ENCODE assay signal across 13 cellular contexts in the genomic region with DNA sequence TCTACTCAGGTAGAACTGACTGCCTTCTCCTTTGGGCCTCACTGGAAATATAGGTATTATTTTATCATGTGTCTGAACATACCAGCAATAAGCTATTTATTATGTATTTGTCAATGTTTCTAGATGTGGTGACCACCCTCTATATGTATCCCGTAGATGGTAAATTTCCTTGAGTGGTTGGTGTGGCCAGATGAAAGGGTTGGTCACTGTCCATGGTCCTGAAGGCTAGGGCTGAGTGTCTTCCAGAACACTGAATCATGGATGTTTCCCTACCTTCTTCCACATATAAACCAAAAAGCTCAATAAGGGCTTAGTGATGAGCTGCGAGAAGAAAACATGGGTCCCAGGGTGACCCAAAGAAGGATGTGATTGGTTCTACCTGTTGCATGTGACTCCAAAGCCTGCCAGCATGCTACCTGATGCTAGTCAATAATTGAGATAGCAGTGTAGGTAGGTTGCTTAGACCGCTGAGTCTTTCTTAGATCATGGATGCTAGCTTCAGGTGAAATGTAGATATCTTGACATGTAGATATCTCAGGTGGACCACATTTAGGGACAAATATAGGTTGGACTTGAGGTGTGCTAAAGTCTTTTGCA.
DNase-seq lines count a peak whose midpoint lies in the region; FAIRE-seq and TF ChIP-seq lines count a peak whose summit lies in the region.
"Had no signal": no experiment of that assay in that cellular context is flagged by ENCODE, and none has a peak within 500 bp of the region (broad histone marks: within the 10 kb centered on the region; RNA-seq: fewer than 3 reads in every experiment).

No MANE protein-coding gene starts in this region.

- intact Hi-C loops in activated T-helper 2 cell treated with anti-CD3 and anti-CD28 coated beads, Interferon-gamma antibody, Interleukin-2, Interleukin-4, amounts not matched to agents 10 μg/mL and 5 μg/mL and 100 μg/mL, durations not matched to agents 14 hours and 24 hours and 36 hours (cut with micrococcal nuclease) = no loop called here
- intact Hi-C loops in sigmoid colon (cut with DNase I) = no loop called here

- no peaks in the 10 kb centered on the region for H3K36me3 ChIP-seq in sigmoid colon

- 59 to 65% methylated on average over 3 of the region's 3 CpGs for WGBS in sigmoid colon, 2 donors

- peaks cover 0 to 3% (median 0%) of the 10 kb centered on the region in 4 donors for H3K9me3 ChIP-seq in sigmoid colon

- H3K36me3 Mint-ChIP-seq in activated T-helper 2 cell treated with anti-CD3 and anti-CD28 coated beads, Interferon-gamma antibody, Interleukin-2, Interleukin-4, amounts not matched to agents 10 μg/mL and 5 μg/mL and 100 μg/mL, durations not matched to agents 14 hours and 24 hours and 36 hours (ENCODE audit: low read depth) = no peaks in the 10 kb centered on the region
- H3K36me3 Mint-ChIP-seq: activated naive CD8-positive, alpha-beta T cell; CD4-positive, CD25-positive, alpha-beta regulatory T cell; T-cell had no signal

- DNase-seq in stimulated activated CD4-positive, alpha-beta T cell treated with anti-CD3 and anti-CD28 coated beads, Interleukin-15, amount 100 ng/mL, for 24 hours = peak; percentile 15
- no peak for DNase-seq in stimulated activated CD4-positive, alpha-beta T cell treated with anti-CD3 and anti-CD28 coated beads, Interleukin-1b, Interleukin-23, amount 100 ng/mL, for 48 hours
- peak; percentile 12 for DNase-seq in RCC 7860 (ENCODE audit: low spot score)
- DNase-seq in fibroblast of villous mesenchyme (ENCODE audit: low read depth) = peak; percentile 31
- no peak for DNase-seq in activated CD4-positive, CD25-positive, alpha-beta regulatory T cell (lab: John Stamatoyannopoulos, UW)
- no peak for DNase-seq in activated T-helper 2 cell treated with anti-CD3 and anti-CD28 coated beads, Interferon-gamma antibody, Interleukin-2, Interleukin-4, amounts not matched to agents 10 μg/mL and 5 μg/mL and 100 μg/mL, durations not matched to agents 14 hours and 24 hours and 36 hours (ENCODE audit: low spot score)
- no peak for DNase-seq in NCI-H345 (lab: John Stamatoyannopoulos, UW)
- DNase-seq in sigmoid colon = no peak
- DNase-seq: CD4-positive, CD25-positive, alpha-beta regulatory T cell; glutamatergic neuron; NCI-H187 treated with DMSO at 0.1 percent for 48 hours; T-cell had no signal

- TF ChIP-seq EP300 in sigmoid colon (IDR thresholded peaks at IDR 0.05) = no peak

- H3K27ac Mint-ChIP-seq in activated T-helper 2 cell treated with anti-CD3 and anti-CD28 coated beads, Interferon-gamma antibody, Interleukin-2, Interleukin-4, amounts not matched to agents 10 μg/mL and 5 μg/mL and 100 μg/mL, durations not matched to agents 14 hours and 24 hours and 36 hours = no peak overlapping the region
- H3K27ac Mint-ChIP-seq: activated naive CD8-positive, alpha-beta T cell; CD4-positive, CD25-positive, alpha-beta regulatory T cell; T-cell had no signal

- H3K27me3 ChIP-seq in sigmoid colon = no peaks in the 10 kb centered on the region

- no peaks in the 10 kb centered on the region for H3K9me3 Mint-ChIP-seq in activated T-helper 2 cell treated with anti-CD3 and anti-CD28 coated beads, Interferon-gamma antibody, Interleukin-2, Interleukin-4, amounts not matched to agents 10 μg/mL and 5 μg/mL and 100 μg/mL, durations not matched to agents 14 hours and 24 hours and 36 hours
- H3K9me3 Mint-ChIP-seq: T-cell had no signal

- no peak overlapping the region for H3K4me3 Mint-ChIP-seq in activated T-helper 2 cell treated with anti-CD3 and anti-CD28 coated beads, Interferon-gamma antibody, Interleukin-2, Interleukin-4, amounts not matched to agents 10 μg/mL and 5 μg/mL and 100 μg/mL, durations not matched to agents 14 hours and 24 hours and 36 hours (ENCODE audit: low read depth)
- H3K4me3 Mint-ChIP-seq: activated naive CD8-positive, alpha-beta T cell; CD4-positive, CD25-positive, alpha-beta regulatory T cell; T-cell had no signal

- H3K4me1 Mint-ChIP-seq in activated T-helper 2 cell treated with anti-CD3 and anti-CD28 coated beads, Interferon-gamma antibody, Interleukin-2, Interleukin-4, amounts not matched to agents 10 μg/mL and 5 μg/mL and 100 μg/mL, durations not matched to agents 14 hours and 24 hours and 36 hours (ENCODE audit: low read depth) = no peaks in the 10 kb centered on the region
- H3K4me1 Mint-ChIP-seq: CD4-positive, CD25-positive, alpha-beta regulatory T cell; T-cell had no signal

- TF ChIP-seq CTCF in fibroblast of villous mesenchyme (IDR thresholded peaks at IDR 0.05; ENCODE audit: insufficient read depth, low read depth, low read length) = no peak
- no peak for TF ChIP-seq CTCF in sigmoid colon (IDR thresholded peaks at IDR 0.05)

- H3K27me3 Mint-ChIP-seq in activated T-helper 2 cell treated with anti-CD3 and anti-CD28 coated beads, Interferon-gamma antibody, Interleukin-2, Interleukin-4, amounts not matched to agents 10 μg/mL and 5 μg/mL and 100 μg/mL, durations not matched to agents 14 hours and 24 hours and 36 hours (ENCODE audit: low read depth) = no peaks in the 10 kb centered on the region

- TF ChIP-seq POLR2A in sigmoid colon (IDR thresholded peaks at IDR 0.05) = no peak

- FAIRE-seq in RCC 7860 (lab: Jason Lieb, UNC) = no peak

- H3K27ac ChIP-seq in sigmoid colon = no peak overlapping the region

- H3K4me3 ChIP-seq in fibroblast of villous mesenchyme (ENCODE audit: low read depth, low read length) (no peak overlapping the region), sigmoid colon (no peak overlapping the region)

- no peaks in the 10 kb centered on the region for H3K4me1 ChIP-seq in sigmoid colon

Comparison
In these comparisons a context has a peak if more than half of its experiments do, and no peak if none do; other contexts are left out.
1. DNase-seq: peak in stimulated activated CD4-positive, alpha-beta T cell treated with anti-CD3 and anti-CD28 coated beads, Interleukin-15, amount 100 ng/mL, for 24 hours (single experiment), RCC 7860 (single experiment) and fibroblast of villous mesenchyme (single experiment); none in stimulated activated CD4-positive, alpha-beta T cell treated with anti-CD3 and anti-CD28 coated beads, Interleukin-1b, Interleukin-23, amount 100 ng/mL, for 48 hours (single experiment), activated CD4-positive, CD25-positive, alpha-beta regulatory T cell (0 of 4), activated T-helper 2 cell treated with anti-CD3 and anti-CD28 coated beads, Interferon-gamma antibody, Interleukin-2, Interleukin-4, amounts not matched to agents 10 μg/mL and 5 μg/mL and 100 μg/mL, durations not matched to agents 14 hours and 24 hours and 36 hours (single experiment), NCI-H345 (single experiment) and sigmoid colon (single experiment).